In genomic region chr9:114082736-114083412, GRCh38 we compare ENCODE assay signal across 1 cellular context.
A peak's percentile ranks its signal among the peaks of the same experiment; 100 is the strongest.
TF ChIP-seq lines count a peak whose summit lies in the region.

No MANE protein-coding gene starts in this region.

TF ChIP-seq in HepG2, 621 proteins besides CTCF, POLR2A, EP300 and RAD21 (continued from another document):
- peak; percentile 6; the same call in 1 of the 2 replicates for TF ChIP-seq THAP9 (CRISPR knock-in tag; IDR thresholded peaks at IDR 0.05; ENCODE audit: borderline replicate concordance)
